Comparison of ENCODE assay signal across 11 cellular contexts in genomic region chrX:41090568-41091238, GRCh38. TPM values are rescaled to one million over a fixed set of nuclear protein-coding genes. Genes with fewer than 3 reads are reported as not detected.
DNase-seq lines count a peak whose midpoint lies in the region; TF ChIP-seq lines count a peak whose summit lies in the region.
"Had no signal": no experiment of that assay in that cellular context is flagged by ENCODE, and none has a peak within 500 bp of the region (broad histone marks: within the 10 kb centered on the region; RNA-seq: fewer than 3 reads in every experiment).

No MANE protein-coding gene starts in this region.

- H3K27ac ChIP-seq in OCI-LY3 (ENCODE audit: low read length) = peak overlapping the region; percentile 3; the same call in 1 of the 2 replicates
- H3K27ac ChIP-seq: 22Rv1 had no signal

- H3K9ac ChIP-seq in OCI-LY3 (ENCODE audit: low read length) = peak overlapping the region; percentile 16; the same call in 1 of the 2 replicates

- peaks cover 100% of the 10 kb centered on the region for H3K79me2 ChIP-seq in OCI-LY3 (ENCODE audit: low read length)

- H3K4me1 Mint-ChIP-seq in T-helper 1 cell treated with Interleukin-12 subunit alpha and Interleukin-12 subunit beta and Interleukin-4 antibody, amounts not matched to agents 30 μg/mL and 1 μg/mL, for 36 hours (ENCODE audit: low read depth) = peaks cover 35% of the 10 kb centered on the region
- H3K4me1 Mint-ChIP-seq in progenitor cell of endocrine pancreas (ENCODE audit: low read depth) = peaks cover 50% of the 10 kb centered on the region

- H3K27me3 Mint-ChIP-seq in T-helper 1 cell treated with Interleukin-12 subunit alpha and Interleukin-12 subunit beta and Interleukin-4 antibody, amounts not matched to agents 30 μg/mL and 1 μg/mL, for 36 hours (ENCODE audit: low read depth) = no peaks in the 10 kb centered on the region
- no peaks in the 10 kb centered on the region for H3K27me3 Mint-ChIP-seq in progenitor cell of endocrine pancreas

- H3K27ac Mint-ChIP-seq in T-helper 1 cell treated with Interleukin-12 subunit alpha and Interleukin-12 subunit beta and Interleukin-4 antibody, amounts not matched to agents 30 μg/mL and 1 μg/mL, for 36 hours = peak overlapping the region; percentile 45
- H3K27ac Mint-ChIP-seq in progenitor cell of endocrine pancreas = peak overlapping the region; percentile 88

- TF ChIP-seq CTCF in OCI-LY3 (IDR thresholded peaks at IDR 0.05; ENCODE audit: low read depth, low read length) = no peak
- TF ChIP-seq CTCF in epithelial cell of esophagus (IDR thresholded peaks at IDR 0.05; ENCODE audit: insufficient read depth, low read depth, low read length, missing control alignments) = no peak
- no peak for TF ChIP-seq CTCF in progenitor cell of endocrine pancreas (IDR thresholded peaks at IDR 0.05; ENCODE audit: unreplicated experiment)

- H3K4me3 ChIP-seq in OCI-LY3 (ENCODE audit: low read length) (peak overlapping the region; percentile 39), epithelial cell of esophagus (ENCODE audit: low read length) (peak overlapping the region; percentile 4)

- H3K9me3 ChIP-seq in OCI-LY3 (ENCODE audit: insufficient read depth, low read length) = no peaks in the 10 kb centered on the region

- H3K36me3 Mint-ChIP-seq in T-helper 1 cell treated with Interleukin-12 subunit alpha and Interleukin-12 subunit beta and Interleukin-4 antibody, amounts not matched to agents 30 μg/mL and 1 μg/mL, for 36 hours (ENCODE audit: low read depth) = peaks cover 7% of the 10 kb centered on the region
- no peaks in the 10 kb centered on the region for H3K36me3 Mint-ChIP-seq in progenitor cell of endocrine pancreas (ENCODE audit: insufficient read depth)

- H2AFZ ChIP-seq in OCI-LY3 (ENCODE audit: low read depth, low read length) = no peak overlapping the region

- H3K4me3 Mint-ChIP-seq in T-helper 1 cell treated with Interleukin-12 subunit alpha and Interleukin-12 subunit beta and Interleukin-4 antibody, amounts not matched to agents 30 μg/mL and 1 μg/mL, for 36 hours = no peak overlapping the region
- H3K4me3 Mint-ChIP-seq in progenitor cell of endocrine pancreas (ENCODE audit: low read depth) = no peak overlapping the region

- no peaks in the 10 kb centered on the region for H3K9me3 Mint-ChIP-seq in T-helper 1 cell treated with Interleukin-12 subunit alpha and Interleukin-12 subunit beta and Interleukin-4 antibody, amounts not matched to agents 30 μg/mL and 1 μg/mL, for 36 hours
- H3K9me3 Mint-ChIP-seq in progenitor cell of endocrine pancreas (ENCODE audit: low read depth) = peaks cover 2% of the 10 kb centered on the region

- DNase-seq in T-helper 1 cell (no peak), epithelial cell of esophagus (ENCODE audit: low read depth) (peak; percentile 21), progenitor cell of endocrine pancreas (ENCODE audit: low spot score, unreplicated experiment) (no peak), nucleus accumbens (lab: John Stamatoyannopoulos, UW) (no peak), NCI-H2081 treated with DMSO at 0.1 percent for 48 hours (lab: John Stamatoyannopoulos, UW) (no peak)
- no peak for DNase-seq in stimulated activated CD4-positive, alpha-beta T cell treated with anti-CD3 and anti-CD28 coated beads, Interleukin-12 subunit alpha, Interleukin-12 subunit beta, amount 100 ng/mL, for 4 hours
- DNase-seq: GDM1, NCI-H1092 treated with DMSO at 0.1 percent for 48 hours had no signal

- no peaks in the 10 kb centered on the region for H3K27me3 ChIP-seq in OCI-LY3 (ENCODE audit: low read depth, low read length)

- H3K4me1 ChIP-seq in OCI-LY3 (ENCODE audit: low read length) = peaks cover 41% of the 10 kb centered on the region

- H3K36me3 ChIP-seq in OCI-LY3 (replicated peaks; ENCODE audit: low read depth, low read length) = peaks cover 21% of the 10 kb centered on the region

- H4K20me1 ChIP-seq in OCI-LY3 (ENCODE audit: insufficient read depth, low read length) = peaks cover 93% of the 10 kb centered on the region

- peak overlapping the region; percentile 53 for H3K4me2 ChIP-seq in OCI-LY3 (ENCODE audit: low read length)

RNA-seq across cellular contexts. Expression of gene USP9X, which starts 5.5 kb away (rescaled TPM):
- total RNA-seq in progenitor cell of endocrine pancreas = 75.3 and 79.8 TPM in 2 replicates
